ENCODE assay signal across 1 cellular context in genomic region chr9:136667217-136667939, GRCh38.
TF ChIP-seq lines count a peak whose summit lies in the region.

No MANE protein-coding gene starts in this region.

TF ChIP-seq in K562, 482 proteins besides CTCF, POLR2A, EP300 and RAD21 (continues in another document):
- no peak for TF ChIP-seq TAF15 (IDR thresholded peaks at IDR 0.05; ENCODE audit: low read depth, low read length)
- no peak for TF ChIP-seq ZKSCAN3 (CRISPR knock-in tag; IDR thresholded peaks at IDR 0.05)
- no peak for TF ChIP-seq FOXA1 (IDR thresholded peaks at IDR 0.05; ENCODE audit: borderline replicate concordance)
- TF ChIP-seq L3MBTL2 (IDR thresholded peaks at IDR 0.05) = no peak
- no peak for TF ChIP-seq ZNF780A (CRISPR knock-in tag; IDR thresholded peaks at IDR 0.05)
- TF ChIP-seq DIDO1 (tag; IDR thresholded peaks at IDR 0.05; ENCODE audit: low read depth) = no peak
- no peak for TF ChIP-seq THAP7 (CRISPR knock-in tag; IDR thresholded peaks at IDR 0.05)
- TF ChIP-seq ZC3H8 (IDR thresholded peaks at IDR 0.05) = no peak
- TF ChIP-seq TBP (optimal IDR thresholded peaks at IDR 0.05; ENCODE audit: low read depth, low read length) = no peak
- no peak for TF ChIP-seq HNRNPH1 (optimal IDR thresholded peaks at IDR 0.05; ENCODE audit: low read depth, low read length)
- TF ChIP-seq ARHGAP35 (IDR thresholded peaks at IDR 0.05; ENCODE audit: partially characterized antibody) = no peak
- no peak for TF ChIP-seq U2AF1 (optimal IDR thresholded peaks at IDR 0.05; ENCODE audit: low read depth, low read length)
- no peak for TF ChIP-seq HNRNPL (IDR thresholded peaks at IDR 0.05; ENCODE audit: low read depth, low read length)
- TF ChIP-seq E4F1 (CRISPR knock-in tag; IDR thresholded peaks at IDR 0.05; ENCODE audit: borderline replicate concordance) = no peak
- TF ChIP-seq, protein P1, sequence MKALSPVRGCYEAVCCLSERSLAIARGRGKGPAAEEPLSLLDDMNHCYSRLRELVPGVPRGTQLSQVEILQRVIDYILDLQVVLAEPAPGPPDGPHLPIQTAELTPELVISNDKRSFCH (CRISPR knock-in tag; IDR thresholded peaks at IDR 0.05) = no peak
- TF ChIP-seq, protein P1 (tag; IDR thresholded peaks at IDR 0.05) = no peak
- no peak for TF ChIP-seq ZBTB2 (IDR thresholded peaks at IDR 0.05)
- no peak for TF ChIP-seq GABPB1 (CRISPR knock-in tag; IDR thresholded peaks at IDR 0.05)
- TF ChIP-seq, protein P2, sequence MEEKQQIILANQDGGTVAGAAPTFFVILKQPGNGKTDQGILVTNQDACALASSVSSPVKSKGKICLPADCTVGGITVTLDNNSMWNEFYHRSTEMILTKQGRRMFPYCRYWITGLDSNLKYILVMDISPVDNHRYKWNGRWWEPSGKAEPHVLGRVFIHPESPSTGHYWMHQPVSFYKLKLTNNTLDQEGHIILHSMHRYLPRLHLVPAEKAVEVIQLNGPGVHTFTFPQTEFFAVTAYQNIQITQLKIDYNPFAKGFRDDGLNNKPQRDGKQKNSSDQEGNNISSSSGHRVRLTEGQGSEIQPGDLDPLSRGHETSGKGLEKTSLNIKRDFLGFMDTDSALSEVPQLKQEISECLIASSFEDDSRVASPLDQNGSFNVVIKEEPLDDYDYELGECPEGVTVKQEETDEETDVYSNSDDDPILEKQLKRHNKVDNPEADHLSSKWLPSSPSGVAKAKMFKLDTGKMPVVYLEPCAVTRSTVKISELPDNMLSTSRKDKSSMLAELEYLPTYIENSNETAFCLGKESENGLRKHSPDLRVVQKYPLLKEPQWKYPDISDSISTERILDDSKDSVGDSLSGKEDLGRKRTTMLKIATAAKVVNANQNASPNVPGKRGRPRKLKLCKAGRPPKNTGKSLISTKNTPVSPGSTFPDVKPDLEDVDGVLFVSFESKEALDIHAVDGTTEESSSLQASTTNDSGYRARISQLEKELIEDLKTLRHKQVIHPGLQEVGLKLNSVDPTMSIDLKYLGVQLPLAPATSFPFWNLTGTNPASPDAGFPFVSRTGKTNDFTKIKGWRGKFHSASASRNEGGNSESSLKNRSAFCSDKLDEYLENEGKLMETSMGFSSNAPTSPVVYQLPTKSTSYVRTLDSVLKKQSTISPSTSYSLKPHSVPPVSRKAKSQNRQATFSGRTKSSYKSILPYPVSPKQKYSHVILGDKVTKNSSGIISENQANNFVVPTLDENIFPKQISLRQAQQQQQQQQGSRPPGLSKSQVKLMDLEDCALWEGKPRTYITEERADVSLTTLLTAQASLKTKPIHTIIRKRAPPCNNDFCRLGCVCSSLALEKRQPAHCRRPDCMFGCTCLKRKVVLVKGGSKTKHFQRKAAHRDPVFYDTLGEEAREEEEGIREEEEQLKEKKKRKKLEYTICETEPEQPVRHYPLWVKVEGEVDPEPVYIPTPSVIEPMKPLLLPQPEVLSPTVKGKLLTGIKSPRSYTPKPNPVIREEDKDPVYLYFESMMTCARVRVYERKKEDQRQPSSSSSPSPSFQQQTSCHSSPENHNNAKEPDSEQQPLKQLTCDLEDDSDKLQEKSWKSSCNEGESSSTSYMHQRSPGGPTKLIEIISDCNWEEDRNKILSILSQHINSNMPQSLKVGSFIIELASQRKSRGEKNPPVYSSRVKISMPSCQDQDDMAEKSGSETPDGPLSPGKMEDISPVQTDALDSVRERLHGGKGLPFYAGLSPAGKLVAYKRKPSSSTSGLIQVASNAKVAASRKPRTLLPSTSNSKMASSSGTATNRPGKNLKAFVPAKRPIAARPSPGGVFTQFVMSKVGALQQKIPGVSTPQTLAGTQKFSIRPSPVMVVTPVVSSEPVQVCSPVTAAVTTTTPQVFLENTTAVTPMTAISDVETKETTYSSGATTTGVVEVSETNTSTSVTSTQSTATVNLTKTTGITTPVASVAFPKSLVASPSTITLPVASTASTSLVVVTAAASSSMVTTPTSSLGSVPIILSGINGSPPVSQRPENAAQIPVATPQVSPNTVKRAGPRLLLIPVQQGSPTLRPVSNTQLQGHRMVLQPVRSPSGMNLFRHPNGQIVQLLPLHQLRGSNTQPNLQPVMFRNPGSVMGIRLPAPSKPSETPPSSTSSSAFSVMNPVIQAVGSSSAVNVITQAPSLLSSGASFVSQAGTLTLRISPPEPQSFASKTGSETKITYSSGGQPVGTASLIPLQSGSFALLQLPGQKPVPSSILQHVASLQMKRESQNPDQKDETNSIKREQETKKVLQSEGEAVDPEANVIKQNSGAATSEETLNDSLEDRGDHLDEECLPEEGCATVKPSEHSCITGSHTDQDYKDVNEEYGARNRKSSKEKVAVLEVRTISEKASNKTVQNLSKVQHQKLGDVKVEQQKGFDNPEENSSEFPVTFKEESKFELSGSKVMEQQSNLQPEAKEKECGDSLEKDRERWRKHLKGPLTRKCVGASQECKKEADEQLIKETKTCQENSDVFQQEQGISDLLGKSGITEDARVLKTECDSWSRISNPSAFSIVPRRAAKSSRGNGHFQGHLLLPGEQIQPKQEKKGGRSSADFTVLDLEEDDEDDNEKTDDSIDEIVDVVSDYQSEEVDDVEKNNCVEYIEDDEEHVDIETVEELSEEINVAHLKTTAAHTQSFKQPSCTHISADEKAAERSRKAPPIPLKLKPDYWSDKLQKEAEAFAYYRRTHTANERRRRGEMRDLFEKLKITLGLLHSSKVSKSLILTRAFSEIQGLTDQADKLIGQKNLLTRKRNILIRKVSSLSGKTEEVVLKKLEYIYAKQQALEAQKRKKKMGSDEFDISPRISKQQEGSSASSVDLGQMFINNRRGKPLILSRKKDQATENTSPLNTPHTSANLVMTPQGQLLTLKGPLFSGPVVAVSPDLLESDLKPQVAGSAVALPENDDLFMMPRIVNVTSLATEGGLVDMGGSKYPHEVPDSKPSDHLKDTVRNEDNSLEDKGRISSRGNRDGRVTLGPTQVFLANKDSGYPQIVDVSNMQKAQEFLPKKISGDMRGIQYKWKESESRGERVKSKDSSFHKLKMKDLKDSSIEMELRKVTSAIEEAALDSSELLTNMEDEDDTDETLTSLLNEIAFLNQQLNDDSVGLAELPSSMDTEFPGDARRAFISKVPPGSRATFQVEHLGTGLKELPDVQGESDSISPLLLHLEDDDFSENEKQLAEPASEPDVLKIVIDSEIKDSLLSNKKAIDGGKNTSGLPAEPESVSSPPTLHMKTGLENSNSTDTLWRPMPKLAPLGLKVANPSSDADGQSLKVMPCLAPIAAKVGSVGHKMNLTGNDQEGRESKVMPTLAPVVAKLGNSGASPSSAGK (IDR thresholded peaks at IDR 0.05) = no peak
- TF ChIP-seq CTBP1 (IDR thresholded peaks at IDR 0.05; ENCODE audit: borderline replicate concordance) = no peak
- TF ChIP-seq ELF4 (CRISPR knock-in tag; IDR thresholded peaks at IDR 0.05) = no peak
- TF ChIP-seq POLR2G (IDR thresholded peaks at IDR 0.05; ENCODE audit: low read depth, low read length) = peak; percentile 66
- TF ChIP-seq ZZZ3 (IDR thresholded peaks at IDR 0.05) = no peak
- no peak for TF ChIP-seq SNAPC5 (CRISPR knock-in tag; IDR thresholded peaks at IDR 0.05)
- TF ChIP-seq MAFF (IDR thresholded peaks at IDR 0.05; ENCODE audit: low read length) = no peak
- no peak for TF ChIP-seq NR4A1 (CRISPR knock-in tag; IDR thresholded peaks at IDR 0.05)
- no peak for TF ChIP-seq NR4A1 (tag; IDR thresholded peaks at IDR 0.05)
- no peak for TF ChIP-seq GTF3C2 (IDR thresholded peaks at IDR 0.05; ENCODE audit: borderline replicate concordance, extremely low read depth, insufficient read length)
- TF ChIP-seq BRD9 (IDR thresholded peaks at IDR 0.05; ENCODE audit: low read depth, partially characterized antibody) = no peak
- TF ChIP-seq ZBED1 (IDR thresholded peaks at IDR 0.05) = peak; percentile 61; the same call in 1 of the 2 replicates
- TF ChIP-seq CBX2 (IDR thresholded peaks at IDR 0.05; ENCODE audit: insufficient read depth, low read length, poor library complexity, severe bottlenecking) = no peak
- no peak for TF ChIP-seq HNRNPLL (IDR thresholded peaks at IDR 0.05; ENCODE audit: low read depth, low read length, poor library complexity, severe bottlenecking)
- no peak for TF ChIP-seq ZNF707 (CRISPR knock-in tag; conservative IDR thresholded peaks at IDR 0.05)
- TF ChIP-seq, protein P3, sequence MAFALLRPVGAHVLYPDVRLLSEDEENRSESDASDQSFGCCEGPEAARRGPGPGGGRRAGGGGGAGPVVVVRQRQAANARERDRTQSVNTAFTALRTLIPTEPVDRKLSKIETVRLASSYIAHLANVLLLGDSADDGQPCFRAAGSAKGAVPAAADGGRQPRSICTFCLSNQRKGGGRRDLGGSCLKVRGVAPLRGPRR (CRISPR knock-in tag; IDR thresholded peaks at IDR 0.05) = no peak
- TF ChIP-seq NFATC3 (IDR thresholded peaks at IDR 0.05) = no peak
- TF ChIP-seq RUNX1 (IDR thresholded peaks at IDR 0.05; ENCODE audit: low read depth) = no peak
- TF ChIP-seq FOXP4 (CRISPR knock-in tag; IDR thresholded peaks at IDR 0.05; ENCODE audit: borderline replicate concordance) = no peak
- TF ChIP-seq, protein P4, sequence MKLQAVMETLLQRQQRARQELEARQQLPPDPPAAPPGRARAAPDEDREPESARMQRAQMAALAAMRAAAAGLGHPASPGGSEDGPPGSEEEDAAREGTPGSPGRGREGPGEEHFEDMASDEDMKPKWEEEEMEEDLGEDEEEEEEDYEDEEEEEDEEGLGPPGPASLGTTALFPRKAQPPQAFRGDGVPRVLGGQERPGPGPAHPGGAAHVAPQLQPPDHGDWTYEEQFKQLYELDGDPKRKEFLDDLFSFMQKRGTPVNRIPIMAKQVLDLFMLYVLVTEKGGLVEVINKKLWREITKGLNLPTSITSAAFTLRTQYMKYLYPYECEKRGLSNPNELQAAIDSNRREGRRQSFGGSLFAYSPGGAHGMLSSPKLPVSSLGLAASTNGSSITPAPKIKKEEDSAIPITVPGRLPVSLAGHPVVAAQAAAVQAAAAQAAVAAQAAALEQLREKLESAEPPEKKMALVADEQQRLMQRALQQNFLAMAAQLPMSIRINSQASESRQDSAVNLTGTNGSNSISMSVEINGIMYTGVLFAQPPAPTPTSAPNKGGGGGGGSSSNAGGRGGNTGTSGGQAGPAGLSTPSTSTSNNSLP (IDR thresholded peaks at IDR 0.05; ENCODE audit: borderline replicate concordance, low read depth, low read length) = no peak
